In the genomic region with DNA sequence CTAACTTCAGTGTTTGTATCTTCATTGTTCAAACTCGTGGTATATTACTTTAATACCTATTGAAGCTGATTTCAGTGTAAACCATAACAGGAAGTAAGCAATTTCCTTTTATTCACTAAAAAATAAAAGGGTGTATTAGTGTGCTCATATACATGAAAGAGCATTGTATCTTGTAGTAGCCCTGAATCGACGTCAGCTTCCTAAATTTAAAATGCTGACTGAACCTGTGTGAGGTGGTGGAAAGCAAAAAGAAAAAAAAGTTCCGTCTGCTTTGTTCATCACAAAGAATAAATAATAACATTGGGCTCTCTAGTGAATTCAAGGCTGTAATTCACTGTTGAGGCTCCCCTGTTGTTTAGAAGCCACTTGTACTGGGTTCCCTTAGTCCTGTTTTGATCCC, we compare ENCODE assay signal across 10 cellular contexts. TPM values are rescaled to one million over a fixed set of nuclear protein-coding genes. Genes with fewer than 3 reads are reported as not detected.
DNase-seq lines count a peak whose midpoint lies in the region; ATAC-seq and TF ChIP-seq lines count a peak whose summit lies in the region.
"Had no signal": no experiment of that assay in that cellular context is flagged by ENCODE, and none has a peak within 500 bp of the region (broad histone marks: within the 10 kb centered on the region; RNA-seq: fewer than 3 reads in every experiment).

No MANE protein-coding gene starts in this region.

- H3K9me3 Mint-ChIP-seq in dendritic cell treated with granulocyte-macrophage colony-stimulating factor and Interleukin-4, amounts not matched to agents 40 ng/mL and 50 ng/mL, for 4 days: no peaks in the 10 kb centered on the region
- H3K9me3 Mint-ChIP-seq in endodermal cell: no peaks in the 10 kb centered on the region

- H3K27ac Mint-ChIP-seq in dendritic cell treated with granulocyte-macrophage colony-stimulating factor and Interleukin-4, amounts not matched to agents 40 ng/mL and 50 ng/mL, for 4 days: peak overlapping the region; percentile 33
- H3K27ac Mint-ChIP-seq in endodermal cell: no peak overlapping the region

- H3K9ac ChIP-seq in Loucy (ENCODE audit: low read depth, low read length, poor library complexity, severe bottlenecking) (no peak overlapping the region), trophoblast cell (ENCODE audit: low read length) (no peak overlapping the region), endodermal cell (ENCODE audit: extremely low read depth, low read length, poor library complexity, severe bottlenecking) (no peak overlapping the region)

- H3K4me2 ChIP-seq in Loucy (ENCODE audit: low read depth, low read length, poor library complexity, severe bottlenecking): peak overlapping the region; percentile 94
- no peak overlapping the region for H3K4me2 ChIP-seq in trophoblast cell (ENCODE audit: low read length)

- peak overlapping the region; percentile 22 for H3K4me3 ChIP-seq in Loucy (ENCODE audit: low read length, poor library complexity, severe bottlenecking)
- H3K4me3 ChIP-seq in trophoblast cell (ENCODE audit: low read depth, low read length): no peak overlapping the region
- no peak overlapping the region for H3K4me3 ChIP-seq in endodermal cell (ENCODE audit: low read length)
- H3K4me3 ChIP-seq: tibial nerve had no signal

- no peaks in the 10 kb centered on the region for H3K27me3 Mint-ChIP-seq in dendritic cell treated with granulocyte-macrophage colony-stimulating factor and Interleukin-4, amounts not matched to agents 40 ng/mL and 50 ng/mL, for 4 days
- H3K27me3 Mint-ChIP-seq in endodermal cell (ENCODE audit: insufficient read depth): no peaks in the 10 kb centered on the region

- no peak overlapping the region for H3K27ac ChIP-seq in trophoblast cell (ENCODE audit: low read depth, low read length)
- H3K27ac ChIP-seq in endodermal cell (ENCODE audit: low read depth, low read length): no peak overlapping the region

- H3K9me3 ChIP-seq in Loucy (ENCODE audit: insufficient read depth, low read depth, low read length) (no peaks in the 10 kb centered on the region), trophoblast cell (ENCODE audit: insufficient read depth, low read depth, low read length) (no peaks in the 10 kb centered on the region), endodermal cell (ENCODE audit: control insufficient read depth, low read length) (no peaks in the 10 kb centered on the region)
- H3K9me3 ChIP-seq: tibial nerve had no signal

- H4K20me1 ChIP-seq in Loucy (ENCODE audit: insufficient read depth, low read length, poor library complexity, severe bottlenecking): peaks cover 67% of the 10 kb centered on the region

- H3F3A ChIP-seq in Loucy (ENCODE audit: low read depth): peaks cover 21% of the 10 kb centered on the region

- TF ChIP-seq CTCF in Loucy (conservative IDR thresholded peaks at IDR 0.05; ENCODE audit: low read length) (no peak), endodermal cell (conservative IDR thresholded peaks at IDR 0.05) (no peak)

- no peak overlapping the region for H3K14ac ChIP-seq in trophoblast cell (ENCODE audit: low read length)

- H3K36me3 ChIP-seq in Loucy (ENCODE audit: insufficient read depth, low read length): peaks cover 16% of the 10 kb centered on the region; the same call in 1 of the 2 replicates
- peaks cover 2 to 9% of the 10 kb centered on the region in 2 experiments for H3K36me3 ChIP-seq in trophoblast cell (ENCODE audit: control insufficient read depth in 1 of 2, insufficient read depth in 2 of 2, low read length in 2 of 2)
- no peaks in the 10 kb centered on the region for H3K36me3 ChIP-seq in endodermal cell (ENCODE audit: control insufficient read depth, insufficient read depth, low read length)
- H3K36me3 ChIP-seq: tibial nerve had no signal

- H3K9me2 ChIP-seq in Loucy (replicated peaks; ENCODE audit: low read depth, low read length): no peaks in the 10 kb centered on the region

- WGBS in trophoblast cell (ENCODE audit: extremely low coverage, insufficient coverage, insufficient read length): no CpG with 5 or more reads among the region's 4 CpGs
- WGBS in endodermal cell (ENCODE audit: insufficient coverage in 1 of 2, insufficient read length in 1 of 2), 2 experiments: 94% methylated on average over 3 of the region's 4 CpGs; no CpG with 5 or more reads in 1 of the 2 experiments

- H4K91ac ChIP-seq in trophoblast cell (ENCODE audit: low read depth, low read length): no peak overlapping the region

- H3K4me1 Mint-ChIP-seq in dendritic cell treated with granulocyte-macrophage colony-stimulating factor and Interleukin-4, amounts not matched to agents 40 ng/mL and 50 ng/mL, for 4 days (ENCODE audit: low read depth): peaks cover 78% of the 10 kb centered on the region
- H3K4me1 Mint-ChIP-seq in endodermal cell: peaks cover 20% of the 10 kb centered on the region

- H3K36me3 Mint-ChIP-seq in dendritic cell treated with granulocyte-macrophage colony-stimulating factor and Interleukin-4, amounts not matched to agents 40 ng/mL and 50 ng/mL, for 4 days (ENCODE audit: low read depth): peaks cover 32% of the 10 kb centered on the region
- no peaks in the 10 kb centered on the region for H3K36me3 Mint-ChIP-seq in endodermal cell (ENCODE audit: low read depth)

- no peak overlapping the region for H4K12ac ChIP-seq in trophoblast cell (ENCODE audit: low read depth, low read length)

- no peak overlapping the region for H4K8ac ChIP-seq in trophoblast cell (ENCODE audit: low read depth, low read length)

- H3K79me1 ChIP-seq in trophoblast cell (ENCODE audit: low read length): peaks cover 12% of the 10 kb centered on the region

- peak overlapping the region; percentile 82 for H3K4ac ChIP-seq in trophoblast cell (ENCODE audit: low read depth, low read length)

- H3K23ac ChIP-seq in trophoblast cell (ENCODE audit: low read length): no peak overlapping the region

- ATAC-seq in HG02970 (IDR thresholded peaks at IDR 0.05; ENCODE audit: low FRiP score, unreplicated experiment): no peak

- no peak overlapping the region for H3K4me3 Mint-ChIP-seq in dendritic cell treated with granulocyte-macrophage colony-stimulating factor and Interleukin-4, amounts not matched to agents 40 ng/mL and 50 ng/mL, for 4 days
- no peak overlapping the region for H3K4me3 Mint-ChIP-seq in endodermal cell

- no peak overlapping the region for H2BK120ac ChIP-seq in trophoblast cell (ENCODE audit: insufficient read depth, low read length, poor library complexity)

- no peak overlapping the region for H2BK5ac ChIP-seq in trophoblast cell (ENCODE audit: low read depth, low read length, poor library complexity)

- H3K79me2 ChIP-seq in Loucy (ENCODE audit: insufficient read depth, low read length): peaks cover 83% of the 10 kb centered on the region
- H3K79me2 ChIP-seq in trophoblast cell (ENCODE audit: control insufficient read depth, insufficient read depth, low read length, poor library complexity): peaks cover 16% of the 10 kb centered on the region

- H2AFZ ChIP-seq in Loucy (ENCODE audit: low read length) (no peak overlapping the region), trophoblast cell (ENCODE audit: insufficient read depth, low read length, poor library complexity) (no peak overlapping the region)

- DNase-seq in NCI-H748 (lab: John Stamatoyannopoulos, UW; ENCODE audit: unreplicated experiment): peak; percentile 14
- no peak for DNase-seq in NCI-H748 treated with DMSO at 0.1 percent for 48 hours (lab: John Stamatoyannopoulos, UW)
- DNase-seq in trophoblast cell: no peak
- DNase-seq in endodermal cell: no peak
- DNase-seq in C1 segment of cervical spinal cord (lab: John Stamatoyannopoulos, UW): no peak
- DNase-seq: NCI-H2171 had no signal

- no peak overlapping the region for H3K18ac ChIP-seq in trophoblast cell (ENCODE audit: low read length)

- H3K4me1 ChIP-seq in Loucy (ENCODE audit: insufficient read depth, low read length, poor library complexity, severe bottlenecking) (peaks cover 67% of the 10 kb centered on the region), trophoblast cell (ENCODE audit: control insufficient read depth in 1 of 2, insufficient read depth in 2 of 2, low read length in 2 of 2) (peaks cover 24 to 35% of the 10 kb centered on the region in 2 experiments), endodermal cell (ENCODE audit: control insufficient read depth, insufficient read depth, low read length) (peaks cover 2% of the 10 kb centered on the region)

- H3K27me3 ChIP-seq in Loucy (ENCODE audit: insufficient read depth, low read length, poor library complexity, severe bottlenecking) (no peaks in the 10 kb centered on the region), trophoblast cell (ENCODE audit: insufficient read depth, low read length) (no peaks in the 10 kb centered on the region), endodermal cell (ENCODE audit: control insufficient read depth, insufficient read depth, low read length, poor library complexity, severe bottlenecking) (no peaks in the 10 kb centered on the region)
- H3K27me3 ChIP-seq: tibial nerve had no signal

- H2AK5ac ChIP-seq in trophoblast cell (ENCODE audit: low read length): no peak overlapping the region

- no peak overlapping the region for H2BK12ac ChIP-seq in trophoblast cell (ENCODE audit: low read length)

- intact Hi-C loops in dendritic cell treated with granulocyte-macrophage colony-stimulating factor and Interleukin-4, amounts not matched to agents 40 ng/mL and 50 ng/mL, for 4 days (cut with micrococcal nuclease): no loop called here

RNA-seq across cellular contexts. Expression of gene SMARCA2, which starts 11.5 kb away (rescaled TPM):
- 70.8 and 75.1 TPM in 2 replicates for polyA plus RNA-seq in trophoblast cell (2013)
- 1 to 10 TPM; 2.6 to 8.6 TPM for total RNA-seq in endodermal cell
- 5.4 TPM for polyA plus RNA-seq in endodermal cell (2013, experiment 1 of 2)
- polyA plus RNA-seq in endodermal cell (2013, experiment 2 of 2): 3.8 TPM
